9 cellular contexts compared by ENCODE assay signal in the genomic region with DNA sequence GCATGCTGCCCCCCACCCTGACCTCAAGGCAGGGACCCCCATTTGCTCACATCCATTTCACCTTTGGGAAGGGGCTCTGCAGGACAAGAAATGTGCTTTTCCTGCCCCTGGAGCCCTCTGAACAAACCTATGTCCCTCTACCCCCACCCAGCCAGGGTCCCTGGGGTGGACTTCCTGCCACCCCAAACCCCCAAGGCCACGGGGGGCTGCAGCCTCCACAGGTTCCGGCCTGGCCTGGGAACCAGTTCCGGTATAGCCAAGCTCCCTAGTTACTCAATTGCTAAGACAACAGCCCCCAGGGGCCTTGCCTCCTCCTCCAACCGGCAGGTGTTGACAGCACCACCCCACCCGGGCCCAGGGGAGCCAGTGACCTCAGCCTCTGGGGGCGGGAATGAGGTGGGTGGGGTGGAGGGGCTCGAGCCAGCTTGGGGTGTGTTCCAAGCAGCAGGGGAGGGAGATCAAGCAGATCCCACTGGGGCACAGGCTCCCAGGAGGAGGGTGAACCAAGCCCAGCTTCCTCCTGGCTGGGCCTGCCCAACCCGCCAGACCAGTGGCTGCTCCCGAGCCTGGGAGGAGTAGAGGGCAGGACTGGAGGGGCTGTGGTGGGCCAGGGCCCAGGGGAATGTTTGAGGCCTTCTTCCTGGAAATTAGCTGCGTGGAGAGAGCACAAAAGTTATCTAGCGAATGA. TPM values are rescaled to one million over a fixed set of nuclear protein-coding genes. Genes with fewer than 3 reads are reported as not detected.
DNase-seq lines count a peak whose midpoint lies in the region; ATAC-seq and TF ChIP-seq lines count a peak whose summit lies in the region.
"Had no signal": no experiment of that assay in that cellular context is flagged by ENCODE, and none has a peak within 500 bp of the region (broad histone marks: within the 10 kb centered on the region; RNA-seq: fewer than 3 reads in every experiment).

No MANE protein-coding gene starts in this region.

- no peak overlapping the region for H3K4me3 Mint-ChIP-seq in stimulated activated memory B cell treated with anti-CD40 and anti-IgM and Interleukin-4, amounts not matched to agents 10 μg/mL and 1 μg/mL and 100 μg/mL, for 72 hours
- no peak overlapping the region for H3K4me3 Mint-ChIP-seq in activated CD4-positive, alpha-beta T cell treated with anti-CD3 and anti-CD28 coated beads, Interleukin-2, amount 10 ng/mL, durations not matched to agents 7 days and 5 days

- peaks cover 0 to 3% of the 10 kb centered on the region in 2 experiments; a peak in 2 of 3 replicates for H3K36me3 ChIP-seq in HEK293 (ENCODE audit: control insufficient read depth in 2 of 2, insufficient read depth in 1 of 2, low read length in 2 of 2)

- no peaks in the 10 kb centered on the region for H3K9me3 Mint-ChIP-seq in stimulated activated memory B cell treated with anti-CD40 and anti-IgM and Interleukin-4, amounts not matched to agents 10 μg/mL and 1 μg/mL and 100 μg/mL, for 72 hours
- H3K9me3 Mint-ChIP-seq in activated CD4-positive, alpha-beta T cell treated with anti-CD3 and anti-CD28 coated beads, Interleukin-2, amount 10 ng/mL, durations not matched to agents 7 days and 5 days, result no peaks in the 10 kb centered on the region

- no peak overlapping the region for H3K4me3 ChIP-seq in HEK293 (ENCODE audit: low read depth, low read length)

- H3K27ac Mint-ChIP-seq in stimulated activated memory B cell treated with anti-CD40 and anti-IgM and Interleukin-4, amounts not matched to agents 10 μg/mL and 1 μg/mL and 100 μg/mL, for 72 hours, result peak overlapping the region; percentile 62
- no peak overlapping the region for H3K27ac Mint-ChIP-seq in activated CD4-positive, alpha-beta T cell treated with anti-CD3 and anti-CD28 coated beads, Interleukin-2, amount 10 ng/mL, durations not matched to agents 7 days and 5 days

- H3K4me1 Mint-ChIP-seq in stimulated activated memory B cell treated with anti-CD40 and anti-IgM and Interleukin-4, amounts not matched to agents 10 μg/mL and 1 μg/mL and 100 μg/mL, for 72 hours, result peaks cover 79% of the 10 kb centered on the region
- peaks cover 49% of the 10 kb centered on the region for H3K4me1 Mint-ChIP-seq in activated CD4-positive, alpha-beta T cell treated with anti-CD3 and anti-CD28 coated beads, Interleukin-2, amount 10 ng/mL, durations not matched to agents 7 days and 5 days

- ATAC-seq in left ventricle myocardium superior, result peak; percentile 33
- ATAC-seq in stimulated activated memory B cell treated with anti-CD40 and anti-IgM and Interleukin-4, amounts not matched to agents 10 μg/mL and 1 μg/mL and 100 μg/mL, for 72 hours, result peak; percentile 72
- ATAC-seq in GM18520 (IDR thresholded peaks at IDR 0.05; ENCODE audit: unreplicated experiment), result no peak

- no peak for TF ChIP-seq CTCF in HEK293 (tag by site-specific recombination; IDR thresholded peaks at IDR 0.05)

- CTCF ChIA-PET in HEK293 (lab: Yijun Ruan, JAX), result interaction anchor here (0.6 to 2.1 kb wide), 5 partner anchors 21 to 55 kb away, joined by 3 to 16 read pairs (median 12); no protein-coding TSS in a partner anchor
- CTCF ChIA-PET in activated CD4-positive, alpha-beta T cell treated with anti-CD3 and anti-CD28 coated beads, Interleukin-2, amount 10 ng/mL, durations not matched to agents 7 days and 5 days (lab: Charles Lee), result interaction anchor here (0.6 to 2.2 kb wide), 7 partner anchors 9 to 304 kb away, joined by 3 to 13 read pairs (median 4); a partner anchor contains a TSS

- H3K27me3 Mint-ChIP-seq in stimulated activated memory B cell treated with anti-CD40 and anti-IgM and Interleukin-4, amounts not matched to agents 10 μg/mL and 1 μg/mL and 100 μg/mL, for 72 hours, result no peaks in the 10 kb centered on the region
- H3K27me3 Mint-ChIP-seq in activated CD4-positive, alpha-beta T cell treated with anti-CD3 and anti-CD28 coated beads, Interleukin-2, amount 10 ng/mL, durations not matched to agents 7 days and 5 days, result peaks cover 4% of the 10 kb centered on the region

- peak; percentile 76 for DNase-seq in NCI-H82 (lab: John Stamatoyannopoulos, UW)
- DNase-seq in left ventricle myocardium superior, result peak; percentile 71
- no peak for DNase-seq in effector CD8-positive, alpha-beta T cell (lab: John Stamatoyannopoulos, UW)
- no peak for DNase-seq in activated CD4-positive, alpha-beta T cell treated with anti-CD3 and anti-CD28 coated beads, Interleukin-2, amount 10 ng/mL, durations not matched to agents 7 days and 5 days
- DNase-seq in activated effector memory CD4-positive, alpha-beta T cell treated with anti-CD3 and anti-CD28 coated beads, Interleukin-2, amount 50 U/mL, for 16 hours, result no peak

- H3K27ac ChIP-seq in HEK293 (ENCODE audit: extremely low read depth, low read depth, low read length), result peak overlapping the region; percentile 48

- H3K9me3 ChIP-seq in HEK293 (ENCODE audit: control insufficient read depth, insufficient read depth, low read depth, low read length), result no peaks in the 10 kb centered on the region

- POLR2A ChIA-PET in HEK293 (lab: Yijun Ruan, JAX), result interaction anchor here (1.2 to 1.5 kb wide), 4 partner anchors 8 to 28 kb away, joined by 3 to 8 read pairs (median 4); a partner anchor contains a TSS
- POLR2A ChIA-PET in activated CD4-positive, alpha-beta T cell treated with anti-CD3 and anti-CD28 coated beads, Interleukin-2, amount 10 ng/mL, durations not matched to agents 7 days and 5 days (lab: Charles Lee), result interaction anchor here (1.1 kb wide), 1 partner anchor 30 kb away, joined by 4 read pairs; no protein-coding TSS in a partner anchor

- H3K36me3 Mint-ChIP-seq in stimulated activated memory B cell treated with anti-CD40 and anti-IgM and Interleukin-4, amounts not matched to agents 10 μg/mL and 1 μg/mL and 100 μg/mL, for 72 hours, result no peaks in the 10 kb centered on the region
- peaks cover 26% of the 10 kb centered on the region for H3K36me3 Mint-ChIP-seq in activated CD4-positive, alpha-beta T cell treated with anti-CD3 and anti-CD28 coated beads, Interleukin-2, amount 10 ng/mL, durations not matched to agents 7 days and 5 days (ENCODE audit: low read depth)

- H3K4me1 ChIP-seq in HEK293 (ENCODE audit: control insufficient read depth, insufficient read depth, low read length), result peaks cover 17% of the 10 kb centered on the region

- intact Hi-C loops in left ventricle myocardium superior (cut with micrococcal nuclease), result no loop called here

TF ChIP-seq in HEK293, 187 proteins besides CTCF, POLR2A, EP300 and RAD21 (continues in another document):
- no peak for TF ChIP-seq ZNF416 (tag by site-specific recombination; IDR thresholded peaks at IDR 0.05)
- TF ChIP-seq KLF1 (tag by site-specific recombination; IDR thresholded peaks at IDR 0.05), result peak; percentile 99
- TF ChIP-seq, protein P1, sequence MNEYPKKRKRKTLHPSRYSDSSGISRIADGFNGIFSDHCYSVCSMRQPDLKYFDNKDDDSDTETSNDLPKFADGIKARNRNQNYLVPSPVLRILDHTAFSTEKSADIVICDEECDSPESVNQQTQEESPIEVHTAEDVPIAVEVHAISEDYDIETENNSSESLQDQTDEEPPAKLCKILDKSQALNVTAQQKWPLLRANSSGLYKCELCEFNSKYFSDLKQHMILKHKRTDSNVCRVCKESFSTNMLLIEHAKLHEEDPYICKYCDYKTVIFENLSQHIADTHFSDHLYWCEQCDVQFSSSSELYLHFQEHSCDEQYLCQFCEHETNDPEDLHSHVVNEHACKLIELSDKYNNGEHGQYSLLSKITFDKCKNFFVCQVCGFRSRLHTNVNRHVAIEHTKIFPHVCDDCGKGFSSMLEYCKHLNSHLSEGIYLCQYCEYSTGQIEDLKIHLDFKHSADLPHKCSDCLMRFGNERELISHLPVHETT (tag by site-specific recombination; IDR thresholded peaks at IDR 0.05), result no peak
- peak; percentile 32 for TF ChIP-seq ZNF629 (tag by site-specific recombination; IDR thresholded peaks at IDR 0.05)
- no peak for TF ChIP-seq ZNF302 (tag by site-specific recombination; IDR thresholded peaks at IDR 0.05; ENCODE audit: low read depth)
- peak; percentile 69; the same call in 1 of the 2 replicates for TF ChIP-seq ZNF600 (tag by site-specific recombination; IDR thresholded peaks at IDR 0.05)
- peak; percentile 25; the same call in 1 of the 2 replicates for TF ChIP-seq ZBTB20 (tag by site-specific recombination; IDR thresholded peaks at IDR 0.05)
- peak; percentile 45; the same call in 1 of the 2 replicates for TF ChIP-seq SP3 (tag by site-specific recombination; IDR thresholded peaks at IDR 0.05)
- TF ChIP-seq EGR2 (tag by site-specific recombination; IDR thresholded peaks at IDR 0.05; ENCODE audit: low read depth), result peak; percentile 96
- TF ChIP-seq, protein P2, sequence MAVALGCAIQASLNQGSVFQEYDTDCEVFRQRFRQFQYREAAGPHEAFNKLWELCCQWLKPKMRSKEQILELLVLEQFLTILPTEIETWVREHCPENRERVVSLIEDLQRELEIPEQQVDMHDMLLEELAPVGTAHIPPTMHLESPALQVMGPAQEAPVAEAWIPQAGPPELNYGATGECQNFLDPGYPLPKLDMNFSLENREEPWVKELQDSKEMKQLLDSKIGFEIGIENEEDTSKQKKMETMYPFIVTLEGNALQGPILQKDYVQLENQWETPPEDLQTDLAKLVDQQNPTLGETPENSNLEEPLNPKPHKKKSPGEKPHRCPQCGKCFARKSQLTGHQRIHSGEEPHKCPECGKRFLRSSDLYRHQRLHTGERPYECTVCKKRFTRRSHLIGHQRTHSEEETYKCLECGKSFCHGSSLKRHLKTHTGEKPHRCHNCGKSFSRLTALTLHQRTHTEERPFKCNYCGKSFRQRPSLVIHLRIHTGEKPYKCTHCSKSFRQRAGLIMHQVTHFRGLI (tag by site-specific recombination; IDR thresholded peaks at IDR 0.05), result peak; percentile 89
- TF ChIP-seq ZBTB1 (tag by site-specific recombination; IDR thresholded peaks at IDR 0.05), result no peak
- TF ChIP-seq ZNF311 (tag by site-specific recombination; IDR thresholded peaks at IDR 0.05; ENCODE audit: borderline replicate concordance), result no peak
- TF ChIP-seq ZNF548 (tag by site-specific recombination; IDR thresholded peaks at IDR 0.05), result no peak
- peak; percentile 19; the same call in 1 of the 2 replicates for TF ChIP-seq ZBTB8A (tag by site-specific recombination; IDR thresholded peaks at IDR 0.05)

RNA-seq across cellular contexts. Expression of a gene that starts 6.6 kb away (rescaled TPM):
- 5.8 TPM for total RNA-seq in left ventricle myocardium superior
- total RNA-seq in activated CD4-positive, alpha-beta T cell treated with anti-CD3 and anti-CD28 coated beads, Interleukin-2, amount 10 ng/mL, durations not matched to agents 7 days and 5 days, result under 1 TPM in 1 of 2 experiments, not detected in 1; 0.19 TPM
- total RNA-seq: HT1080 had no signal

RNA-seq across cellular contexts. Expression of a gene that starts 9.7 kb away (rescaled TPM):
- total RNA-seq in left ventricle myocardium superior, result 4,965 TPM
- total RNA-seq in activated CD4-positive, alpha-beta T cell treated with anti-CD3 and anti-CD28 coated beads, Interleukin-2, amount 10 ng/mL, durations not matched to agents 7 days and 5 days, result 1 to 10 TPM; 2.0 to 2.1 TPM

RNA-seq across cellular contexts. Expression of a gene that starts 13.0 kb away (rescaled TPM):
- 7.3 TPM for total RNA-seq in left ventricle myocardium superior
- 10 to 100 TPM; 27.0 to 30.6 TPM for total RNA-seq in activated CD4-positive, alpha-beta T cell treated with anti-CD3 and anti-CD28 coated beads, Interleukin-2, amount 10 ng/mL, durations not matched to agents 7 days and 5 days

RNA-seq across cellular contexts. Expression of a gene that starts 25.0 kb away (rescaled TPM):
- 75.8 TPM for total RNA-seq in left ventricle myocardium superior
- 1 to 10 TPM; 4.5 to 4.6 TPM for total RNA-seq in activated CD4-positive, alpha-beta T cell treated with anti-CD3 and anti-CD28 coated beads, Interleukin-2, amount 10 ng/mL, durations not matched to agents 7 days and 5 days

RNA-seq across cellular contexts. Expression of a gene that starts 37.9 kb away (rescaled TPM):
- 18.7 TPM for total RNA-seq in left ventricle myocardium superior
- 10 to 100 TPM; 70.0 to 72.8 TPM for total RNA-seq in activated CD4-positive, alpha-beta T cell treated with anti-CD3 and anti-CD28 coated beads, Interleukin-2, amount 10 ng/mL, durations not matched to agents 7 days and 5 days

Comparison
In these comparisons a context has a peak if more than half of its experiments do, and no peak if none do; other contexts are left out.
1. DNase-seq: peak in NCI-H82 (single experiment) and left ventricle myocardium superior (single experiment); none in effector CD8-positive, alpha-beta T cell (single experiment), activated CD4-positive, alpha-beta T cell treated with anti-CD3 and anti-CD28 coated beads, Interleukin-2, amount 10 ng/mL, durations not matched to agents 7 days and 5 days (single experiment) and activated effector memory CD4-positive, alpha-beta T cell treated with anti-CD3 and anti-CD28 coated beads, Interleukin-2, amount 50 U/mL, for 16 hours (single experiment).
2. RNA of a gene that starts 9.7 kb away (total RNA-seq): 4,965 TPM in left ventricle myocardium superior (single experiment); 2.0 to 2.1 TPM in activated CD4-positive, alpha-beta T cell treated with anti-CD3 and anti-CD28 coated beads, Interleukin-2, amount 10 ng/mL, durations not matched to agents 7 days and 5 days; every median in the first group is over 1,000 times any median in the second.